In genomic region chr20:60316759-60317158, GRCh38 we compare ENCODE assay signal across 22 cellular contexts.
"Had no signal": no experiment of that assay in that cellular context is flagged by ENCODE, and none has a peak within 500 bp of the region (broad histone marks: within the 10 kb centered on the region; RNA-seq: fewer than 3 reads in every experiment).

No MANE protein-coding gene starts in this region.

- H3K27me3 ChIP-seq: SJCRH30 had no signal

- H3K4me1 ChIP-seq: SJCRH30 had no signal

- DNase-seq: Kasumi-1; KG1; MM.1S; NCI-H1092 treated with DMSO at 0.1 percent for 48 hours; NCI-H1436; NCI-H187; NCI-H2029; NCI-H2081 treated with DMSO at 0.1 percent for 48 hours; NCI-H226; NCI-H446; NCI-H510A; NCI-H69; NCI-H774; NK-92 treated with Interleukin-12 subunit alpha and Interleukin-12 subunit beta, amount 100 ng/mL, for 24 hours; PC-3; SHP77 treated with DMSO at 0.1 percent for 48 hours; SJCRH30 had no signal

- H3K4me3 ChIP-seq: SJCRH30 had no signal

- H3K36me3 ChIP-seq: SJCRH30 had no signal

- ATAC-seq: Panc1, PC-3, Right ventricle myocardium inferior, SK-N-SH treated with all-trans-retinoic acid at 6 μM for 48 hours had no signal

- H3K9me3 ChIP-seq: SJCRH30 had no signal

- H3K27ac ChIP-seq: HL-60, RWPE1, SJCRH30 had no signal
